ENCODE assay signal across 18 cellular contexts in the genomic region with DNA sequence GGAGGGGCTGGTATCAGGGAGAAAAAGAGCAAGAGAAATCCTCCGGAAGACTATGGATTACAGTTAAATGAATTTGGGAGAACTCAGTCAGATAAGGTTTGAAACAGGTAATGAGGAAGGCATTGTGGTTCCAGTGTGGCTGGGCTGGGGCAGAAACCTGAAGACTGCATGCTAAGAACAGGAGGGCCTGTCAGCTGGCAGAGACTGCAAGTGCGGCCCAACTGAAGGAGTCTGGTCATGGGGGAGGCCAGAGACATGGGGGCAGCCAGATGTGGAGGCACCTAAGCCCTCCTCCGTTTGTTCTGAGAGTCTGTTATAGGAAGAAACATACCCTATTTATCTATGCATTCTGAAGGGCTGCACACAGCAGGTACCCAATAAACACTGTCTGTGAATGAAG. TPM values are rescaled to one million over a fixed set of nuclear protein-coding genes. Genes with fewer than 3 reads are reported as not detected.
DNase-seq lines count a peak whose midpoint lies in the region; ATAC-seq and TF ChIP-seq lines count a peak whose summit lies in the region.
"Had no signal": no experiment of that assay in that cellular context is flagged by ENCODE, and none has a peak within 500 bp of the region (broad histone marks: within the 10 kb centered on the region; RNA-seq: fewer than 3 reads in every experiment).

No MANE protein-coding gene starts in this region.

- 90 to 94% (median 92%) methylated on average over 3 of the region's 3 CpGs for WGBS in heart left ventricle, 4 donors
- WGBS in H9 (ENCODE audit: extremely low coverage, insufficient read length, low lambda C conversion rate): no CpG with 5 or more reads among the region's 3 CpGs

- H2BK20ac ChIP-seq in H9 (ENCODE audit: low read depth, low read length, poor library complexity, severe bottlenecking): no peak overlapping the region

- H3F3A ChIP-seq in neural progenitor cell (ENCODE audit: low read depth) (no peaks in the 10 kb centered on the region), GM23338 (replicated peaks; ENCODE audit: low read depth) (no peaks in the 10 kb centered on the region)

- H2BK12ac ChIP-seq in H9 (ENCODE audit: insufficient read length, low read depth, low read length): no peak overlapping the region

- H2AK5ac ChIP-seq in H9 (ENCODE audit: insufficient read length, low read length): no peak overlapping the region

- no peak overlapping the region for H2BK120ac ChIP-seq in H9 (ENCODE audit: low read depth, low read length, poor library complexity, severe bottlenecking)

- intact Hi-C loops in Right ventricle myocardium inferior (cut with DNase I) (no loop called here), heart left ventricle (cut with DNase I) (no loop called here)

- H3K4me1 Mint-ChIP-seq in H9: peaks cover 12 to 17% of the 10 kb centered on the region in 2 experiments
- H3K4me1 Mint-ChIP-seq in activated naive CD8-positive, alpha-beta T cell treated with anti-CD3 and anti-CD28 coated beads, Interleukin-2, amount 50 U/mL, for 24 hours: peaks cover 5% of the 10 kb centered on the region
- H3K4me1 Mint-ChIP-seq in neural progenitor cell: peaks cover 10% of the 10 kb centered on the region
- peaks cover 12% of the 10 kb centered on the region; the same call in 2 of the 3 replicates for H3K4me1 Mint-ChIP-seq in GM23338

- peaks cover 0 to 74% (median 43%) of the 10 kb centered on the region in 9 donors for H3K36me3 ChIP-seq in heart left ventricle
- H3K36me3 ChIP-seq in neural progenitor cell: peaks cover 14% of the 10 kb centered on the region
- H3K36me3 ChIP-seq in GM23338 (ENCODE audit: insufficient read depth): peaks cover 26% of the 10 kb centered on the region; the same call in 1 of the 2 replicates

- no peak overlapping the region for H3K23ac ChIP-seq in H9 (ENCODE audit: insufficient read length, low read depth, low read length)

- H3K27ac ChIP-seq in heart left ventricle (no peak overlapping the region), H9 (ENCODE audit: insufficient read length, low read depth, low read length) (no peak overlapping the region), neural progenitor cell (peak overlapping the region; percentile 11), GM23338 (ENCODE audit: low read depth) (no peak overlapping the region)
- H3K27ac ChIP-seq: A549, C4-2B had no signal

- H3K36me3 Mint-ChIP-seq in H9 (ENCODE audit: insufficient read depth in 1 of 3, low read depth in 3 of 3) (peaks cover 30 to 68% (median 49%) of the 10 kb centered on the region in 3 experiments), neural progenitor cell (peaks cover 22% of the 10 kb centered on the region), GM23338 (ENCODE audit: low read depth) (peaks cover 60% of the 10 kb centered on the region)
- peaks cover 43% of the 10 kb centered on the region for H3K36me3 Mint-ChIP-seq in activated naive CD8-positive, alpha-beta T cell treated with anti-CD3 and anti-CD28 coated beads, Interleukin-2, amount 50 U/mL, for 24 hours (ENCODE audit: low read depth)

- H2BK5ac ChIP-seq in H9 (ENCODE audit: insufficient read length, low read length): no peak overlapping the region

- no peaks in the 10 kb centered on the region for H3K23me2 ChIP-seq in H9 (ENCODE audit: insufficient read length, low read depth, low read length, poor library complexity, severe bottlenecking)

- H3K4me1 ChIP-seq in heart left ventricle (no peaks in the 10 kb centered on the region), H9 (ENCODE audit: insufficient read depth, low read length) (no peaks in the 10 kb centered on the region), neural progenitor cell (peaks cover 30% of the 10 kb centered on the region), GM23338 (ENCODE audit: insufficient read depth) (peaks cover 8% of the 10 kb centered on the region)
- H3K4me1 ChIP-seq: A549, BE2C had no signal

- no peak overlapping the region for H3K14ac ChIP-seq in H9 (ENCODE audit: insufficient read depth, low read length)

- H3K9me3 Mint-ChIP-seq in H9 (no peaks in the 10 kb centered on the region), neural progenitor cell (no peaks in the 10 kb centered on the region), GM23338 (no peaks in the 10 kb centered on the region)
- no peaks in the 10 kb centered on the region for H3K9me3 Mint-ChIP-seq in activated naive CD8-positive, alpha-beta T cell treated with anti-CD3 and anti-CD28 coated beads, Interleukin-2, amount 50 U/mL, for 24 hours
- H3K9me3 Mint-ChIP-seq: CD8-positive, alpha-beta memory T cell; HFFc6 had no signal

- H3K4me3 Mint-ChIP-seq in H9 (no peak overlapping the region), neural progenitor cell (no peak overlapping the region), GM23338 (no peak overlapping the region)
- H3K4me3 Mint-ChIP-seq in activated naive CD8-positive, alpha-beta T cell treated with anti-CD3 and anti-CD28 coated beads, Interleukin-2, amount 50 U/mL, for 24 hours: no peak overlapping the region
- H3K4me3 Mint-ChIP-seq: CD8-positive, alpha-beta memory T cell; HFFc6 had no signal

- H4K20me1 ChIP-seq in H9 (ENCODE audit: control insufficient read depth, insufficient read depth, insufficient read length) (no peaks in the 10 kb centered on the region), neural progenitor cell (ENCODE audit: low read depth) (no peaks in the 10 kb centered on the region), GM23338 (replicated peaks; ENCODE audit: insufficient read depth) (peaks cover 5% of the 10 kb centered on the region)

- TF ChIP-seq POLR2A in heart left ventricle (IDR thresholded peaks at IDR 0.05): no peak

- no peak overlapping the region for H3K4me2 ChIP-seq in H9 (ENCODE audit: insufficient read depth, insufficient read length, low read length)
- H3K4me2 ChIP-seq in neural progenitor cell: peak overlapping the region; percentile 19
- no peak overlapping the region for H3K4me2 ChIP-seq in GM23338
- H3K4me2 ChIP-seq: A549 had no signal

- H4K5ac ChIP-seq in H9 (ENCODE audit: insufficient read length, low read depth, low read length): no peak overlapping the region

- H3K27me3 ChIP-seq in heart left ventricle: no peaks in the 10 kb centered on the region
- H3K27me3 ChIP-seq in H9 (ENCODE audit: insufficient read depth, low read length): no peaks in the 10 kb centered on the region
- H3K27me3 ChIP-seq in neural progenitor cell: no peaks in the 10 kb centered on the region
- no peaks in the 10 kb centered on the region for H3K27me3 ChIP-seq in GM23338 (ENCODE audit: insufficient read depth)
- H3K27me3 ChIP-seq: BE2C had no signal

- H3K27me3 Mint-ChIP-seq in H9 (ENCODE audit: low read depth) (no peaks in the 10 kb centered on the region), neural progenitor cell (ENCODE audit: insufficient read depth, low read depth) (peaks cover 2% of the 10 kb centered on the region), GM23338 (ENCODE audit: insufficient read depth, low read depth, poor library complexity) (no peaks in the 10 kb centered on the region)
- H3K27me3 Mint-ChIP-seq in activated naive CD8-positive, alpha-beta T cell treated with anti-CD3 and anti-CD28 coated beads, Interleukin-2, amount 50 U/mL, for 24 hours: no peaks in the 10 kb centered on the region
- H3K27me3 Mint-ChIP-seq: CD8-positive, alpha-beta memory T cell had no signal

- H3K4me3 ChIP-seq in heart left ventricle (no peak overlapping the region), neural progenitor cell (no peak overlapping the region), GM23338 (no peak overlapping the region)
- H3K4me3 ChIP-seq: A549 had no signal

- H3K56ac ChIP-seq in H9 (ENCODE audit: insufficient read length, low read depth, low read length): no peak overlapping the region

- no peaks in the 10 kb centered on the region for H3K79me2 ChIP-seq in H9 (ENCODE audit: insufficient read depth, low read length)
- peaks cover 23% of the 10 kb centered on the region for H3K79me2 ChIP-seq in neural progenitor cell (ENCODE audit: low read depth)
- H3K79me2 ChIP-seq in GM23338 (replicated peaks; ENCODE audit: insufficient read depth): peaks cover 19% of the 10 kb centered on the region

- H3K18ac ChIP-seq in H9 (ENCODE audit: insufficient read length, low read depth, low read length): no peak overlapping the region

- no peak overlapping the region for H4K91ac ChIP-seq in H9 (ENCODE audit: insufficient read length, low read depth, low read length)

- H2BK15ac ChIP-seq in H9 (ENCODE audit: low read depth, low read length): no peak overlapping the region

- H4K8ac ChIP-seq in H9 (replicated peaks; ENCODE audit: insufficient read length, low read depth, low read length): no peak overlapping the region

- no peak overlapping the region for H3K4ac ChIP-seq in H9 (ENCODE audit: low read depth, low read length)

- no peak for TF ChIP-seq CTCF in heart left ventricle (IDR thresholded peaks at IDR 0.05)
- TF ChIP-seq CTCF in H9 (conservative IDR thresholded peaks at IDR 0.05): no peak
- no peak for TF ChIP-seq CTCF in neural progenitor cell (IDR thresholded peaks at IDR 0.05)
- no peak for TF ChIP-seq CTCF in GM23338 (conservative IDR thresholded peaks at IDR 0.05; ENCODE audit: low read depth in 2 of 2)

- H3K9me2 ChIP-seq in GM23338 (ENCODE audit: insufficient read depth): no peaks in the 10 kb centered on the region

- no peak overlapping the region for H3K9ac ChIP-seq in H9 (ENCODE audit: extremely low read depth, insufficient read length, low read length)
- H3K9ac ChIP-seq in neural progenitor cell: no peak overlapping the region

- H2AFZ ChIP-seq in H9 (ENCODE audit: low read length) (no peak overlapping the region), neural progenitor cell (replicated peaks) (no peak overlapping the region), GM23338 (no peak overlapping the region)

- H3K9me3 ChIP-seq in heart left ventricle (no peaks in the 10 kb centered on the region), H9 (ENCODE audit: control insufficient read depth, low read depth, low read length) (no peaks in the 10 kb centered on the region), neural progenitor cell (ENCODE audit: low read depth) (no peaks in the 10 kb centered on the region)
- H3K9me3 ChIP-seq: A549, BE2C had no signal

- H3T11ph ChIP-seq in H9 (ENCODE audit: low read length): no peak overlapping the region

- no peak for ATAC-seq in Right ventricle myocardium inferior
- ATAC-seq in heart left ventricle: no peak
- ATAC-seq in activated naive CD8-positive, alpha-beta T cell treated with anti-CD3 and anti-CD28 coated beads, Interleukin-2, amount 50 U/mL, for 24 hours: no peak
- ATAC-seq in GM23338: no peak
- no peak for ATAC-seq in HG03442 (IDR thresholded peaks at IDR 0.05; ENCODE audit: unreplicated experiment)
- ATAC-seq: A549 had no signal

- DNase-seq in Right ventricle myocardium inferior (ENCODE audit: missing footprints) (peak; percentile 55), heart left ventricle (no peak), H9 (no peak), neural progenitor cell (ENCODE audit: low spot score) (peak; percentile 41), GM23338 (ENCODE audit: low spot score) (no peak)
- DNase-seq in activated naive CD8-positive, alpha-beta T cell treated with anti-CD3 and anti-CD28 coated beads, Interleukin-2, amount 50 U/mL, for 24 hours: no peak
- DNase-seq: BE2C; CD8-positive, alpha-beta memory T cell; DMS53; GF-D8; HCEC 1CT; HFFc6 had no signal

- H3K79me1 ChIP-seq in H9 (ENCODE audit: insufficient read depth, low read depth, low read length, poor library complexity, severe bottlenecking): no peaks in the 10 kb centered on the region

- H3K27ac Mint-ChIP-seq in H9: peak overlapping the region; percentile 17 to 92 (median 60); a peak in 6 of 7 replicates
- H3K27ac Mint-ChIP-seq in activated naive CD8-positive, alpha-beta T cell treated with anti-CD3 and anti-CD28 coated beads, Interleukin-2, amount 50 U/mL, for 24 hours: peak overlapping the region; percentile 25
- no peak overlapping the region for H3K27ac Mint-ChIP-seq in neural progenitor cell
- H3K27ac Mint-ChIP-seq in GM23338: no peak overlapping the region; the same call in 1 of the 2 replicates
- H3K27ac Mint-ChIP-seq: HFFc6 had no signal

RNA-seq across cellular contexts. Expression of a gene that starts 16.6 kb away (rescaled TPM):
- total RNA-seq in Right ventricle myocardium inferior (17.9 TPM), heart left ventricle (10 to 100 TPM; 11.4 to 24.5 (median 20.2) TPM), H9 (2021) (28.6 and 31.5 TPM in 2 replicates), neural progenitor cell (ENCODE audit: low replicate concordance) (24.1 and 24.6 TPM in 2 replicates)
- polyA plus RNA-seq in heart left ventricle (10 to 100 TPM; 14.2 to 15.5 TPM), GM23338 (2016; fragmentation: Nextera tagmentation; extraction: Ambion mirVana) (66.9 and 69.6 TPM in 2 replicates)
- 37.5 and 51.1 TPM in 2 replicates for total RNA-seq in GM23338 (2014; rRNA removed; shearing (Covaris generic))

RNA-seq across cellular contexts. Expression of a gene that starts 33.9 kb away (rescaled TPM):
- total RNA-seq in Right ventricle myocardium inferior (0.19 TPM), heart left ventricle (not detected), H9 (2021) (not detected in 2 replicates), neural progenitor cell (ENCODE audit: low replicate concordance) (not detected in 2 replicates)
- polyA plus RNA-seq in heart left ventricle (under 1 TPM in 1 of 2 donors, not detected in 1; 0.30 TPM), GM23338 (2016; fragmentation: Nextera tagmentation; extraction: Ambion mirVana) (0.17 and 0.23 TPM in 2 replicates)
- total RNA-seq in GM23338 (2014; rRNA removed; shearing (Covaris generic)): not detected in 2 replicates
- total RNA-seq: CD8-positive, alpha-beta memory T cell; H1; HFFc6; HT1080 had no signal
- polyA plus RNA-seq: A549; AG04450; CD8-positive, alpha-beta memory T cell; H1 had no signal

Comparison
In these comparisons a context has a peak if more than half of its experiments do, and no peak if none do; other contexts are left out.
1. DNase-seq: peak in Right ventricle myocardium inferior (single experiment) and neural progenitor cell (single experiment); none in heart left ventricle (0 of 5), H9 (single experiment), activated naive CD8-positive, alpha-beta T cell treated with anti-CD3 and anti-CD28 coated beads, Interleukin-2, amount 50 U/mL, for 24 hours (single experiment) and GM23338 (single experiment).
2. H3K27ac Mint-ChIP-seq: peak in H9 (3 of 3) and activated naive CD8-positive, alpha-beta T cell treated with anti-CD3 and anti-CD28 coated beads, Interleukin-2, amount 50 U/mL, for 24 hours (single experiment); none in neural progenitor cell (single experiment) and GM23338 (single experiment).